ENCODE assay signal across 16 cellular contexts in the genomic region with DNA sequence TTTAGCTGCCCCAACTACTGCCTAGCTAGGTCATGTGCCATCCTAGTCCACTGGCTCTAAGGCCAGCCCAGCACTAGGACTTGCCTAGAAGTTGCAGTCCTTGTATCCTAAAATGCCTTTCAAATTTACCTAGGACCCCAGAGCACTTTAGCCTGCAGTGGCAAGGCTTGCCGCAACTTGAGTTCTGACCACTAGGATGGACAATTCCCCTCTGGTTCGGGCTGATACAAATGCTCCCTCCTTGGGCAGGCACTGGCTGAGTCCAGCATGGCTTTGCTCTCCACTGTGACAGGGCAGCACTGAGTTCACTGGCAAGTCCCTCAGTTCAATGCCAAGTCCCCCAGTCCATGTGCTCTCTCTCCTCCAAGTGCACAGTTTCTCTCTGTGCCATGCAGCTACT. TPM values are rescaled to one million over a fixed set of nuclear protein-coding genes. Genes with fewer than 3 reads are reported as not detected.
DNase-seq lines count a peak whose midpoint lies in the region; ATAC-seq and TF ChIP-seq lines count a peak whose summit lies in the region.
"Had no signal": no experiment of that assay in that cellular context is flagged by ENCODE, and none has a peak within 500 bp of the region (broad histone marks: within the 10 kb centered on the region; RNA-seq: fewer than 3 reads in every experiment).

No MANE protein-coding gene starts in this region.

- H3K79me2 ChIP-seq in trophoblast cell (ENCODE audit: control insufficient read depth, insufficient read depth, low read length, poor library complexity): no peaks in the 10 kb centered on the region

- no peak for TF ChIP-seq POLR2A in IMR-90 (IDR thresholded peaks at IDR 0.05; ENCODE audit: low read depth, low read length)

- no peak for TF ChIP-seq RAD21 in IMR-90 (IDR thresholded peaks at IDR 0.05; ENCODE audit: low read length)

- no peak overlapping the region for H2BK15ac ChIP-seq in IMR-90 (ENCODE audit: low read depth, low read length)

- no peak overlapping the region for H3K18ac ChIP-seq in IMR-90 (ENCODE audit: low read depth, low read length)
- H3K18ac ChIP-seq in trophoblast cell (ENCODE audit: low read length): no peak overlapping the region

- H3K36me3 ChIP-seq in IMR-90 (ENCODE audit: control insufficient read depth, insufficient read depth, low read length) (no peaks in the 10 kb centered on the region), endodermal cell (ENCODE audit: control insufficient read depth, insufficient read depth, low read length) (no peaks in the 10 kb centered on the region), trophoblast cell (ENCODE audit: control insufficient read depth in 1 of 2, insufficient read depth in 2 of 2, low read length in 2 of 2) (no peaks in the 10 kb centered on the region)
- no peaks in the 10 kb centered on the region for H3K36me3 ChIP-seq in CD8-positive, alpha-beta T cell (ENCODE audit: insufficient read depth, low read length)

- H3K9me3 Mint-ChIP-seq in endodermal cell: peaks cover 1% of the 10 kb centered on the region
- H3K9me3 Mint-ChIP-seq in CD8-positive, alpha-beta T cell: peaks cover 6% of the 10 kb centered on the region

- no peak overlapping the region for H3K4ac ChIP-seq in IMR-90 (ENCODE audit: low read depth, low read length)
- H3K4ac ChIP-seq in trophoblast cell (ENCODE audit: low read depth, low read length): no peak overlapping the region

- no peak overlapping the region for H3K4me3 Mint-ChIP-seq in endodermal cell
- no peak overlapping the region for H3K4me3 Mint-ChIP-seq in CD8-positive, alpha-beta T cell
- H3K4me3 Mint-ChIP-seq: CD4-positive, CD25-positive, alpha-beta regulatory T cell had no signal

- H4K91ac ChIP-seq in IMR-90 (ENCODE audit: insufficient read depth, low read depth, low read length) (no peak overlapping the region), trophoblast cell (ENCODE audit: low read depth, low read length) (peak overlapping the region; percentile 1)

- H3K9ac ChIP-seq in IMR-90 (ENCODE audit: low read depth, low read length): no peak overlapping the region
- no peak overlapping the region for H3K9ac ChIP-seq in endodermal cell (ENCODE audit: extremely low read depth, low read length, poor library complexity, severe bottlenecking)
- no peak overlapping the region for H3K9ac ChIP-seq in trophoblast cell (ENCODE audit: low read length)

- no peak overlapping the region for H3K56ac ChIP-seq in IMR-90 (ENCODE audit: extremely low read depth, insufficient read depth, low read length)

- no peak overlapping the region for H2AK9ac ChIP-seq in IMR-90 (replicated peaks; ENCODE audit: low read depth, low read length, poor library complexity)

- no peak overlapping the region for H3K4me3 ChIP-seq in IMR-90 (ENCODE audit: insufficient read depth, low read depth, low read length)
- no peak overlapping the region for H3K4me3 ChIP-seq in endodermal cell (ENCODE audit: low read length)
- no peak overlapping the region for H3K4me3 ChIP-seq in trophoblast cell (ENCODE audit: low read depth, low read length)
- H3K4me3 ChIP-seq in CD8-positive, alpha-beta T cell (ENCODE audit: low read depth, low read length): no peak overlapping the region

- H2AK5ac ChIP-seq in IMR-90 (ENCODE audit: low read depth, low read length) (no peak overlapping the region), trophoblast cell (ENCODE audit: low read length) (no peak overlapping the region)

- dilution Hi-C loops in IMR-90 (cut with HindIII; ENCODE audit: low sequenced_read_pairs, unreplicated experiment): no loop called here

- H3K27me3 ChIP-seq in IMR-90 (ENCODE audit: control insufficient read depth, insufficient read depth, low read length): no peaks in the 10 kb centered on the region
- H3K27me3 ChIP-seq in endodermal cell (ENCODE audit: control insufficient read depth, insufficient read depth, low read length, poor library complexity, severe bottlenecking): no peaks in the 10 kb centered on the region
- no peaks in the 10 kb centered on the region for H3K27me3 ChIP-seq in trophoblast cell (ENCODE audit: insufficient read depth, low read length)
- no peaks in the 10 kb centered on the region for H3K27me3 ChIP-seq in CD8-positive, alpha-beta T cell (ENCODE audit: insufficient read depth, low read length)

- H3K27ac Mint-ChIP-seq in endodermal cell: no peak overlapping the region
- no peak overlapping the region for H3K27ac Mint-ChIP-seq in CD8-positive, alpha-beta T cell
- H3K27ac Mint-ChIP-seq: CD4-positive, CD25-positive, alpha-beta regulatory T cell had no signal

- TF ChIP-seq CTCF in IMR-90 (conservative IDR thresholded peaks at IDR 0.05; ENCODE audit: low read depth, low read length): no peak
- TF ChIP-seq CTCF in endodermal cell (conservative IDR thresholded peaks at IDR 0.05): peak; percentile 62
- no peak for TF ChIP-seq CTCF in CD8-positive, alpha-beta T cell (IDR thresholded peaks at IDR 0.05)

- no peaks in the 10 kb centered on the region for H3K36me3 Mint-ChIP-seq in endodermal cell (ENCODE audit: low read depth)
- no peaks in the 10 kb centered on the region for H3K36me3 Mint-ChIP-seq in CD8-positive, alpha-beta T cell
- H3K36me3 Mint-ChIP-seq: CD4-positive, CD25-positive, alpha-beta regulatory T cell had no signal

- H3K27ac ChIP-seq in IMR-90 (ENCODE audit: insufficient read depth, low read length): no peak overlapping the region
- no peak overlapping the region for H3K27ac ChIP-seq in endodermal cell (ENCODE audit: low read depth, low read length)
- no peak overlapping the region for H3K27ac ChIP-seq in trophoblast cell (ENCODE audit: low read depth, low read length)
- no peak overlapping the region for H3K27ac ChIP-seq in CD8-positive, alpha-beta T cell (ENCODE audit: low read depth, low read length)

- H2BK5ac ChIP-seq in IMR-90 (ENCODE audit: low read depth, low read length, poor library complexity, severe bottlenecking) (no peak overlapping the region), trophoblast cell (ENCODE audit: low read depth, low read length, poor library complexity) (no peak overlapping the region)

- no peaks in the 10 kb centered on the region for H4K20me1 ChIP-seq in IMR-90 (ENCODE audit: insufficient read depth, low read length)

- H3K27me3 Mint-ChIP-seq in endodermal cell (ENCODE audit: insufficient read depth): no peaks in the 10 kb centered on the region
- H3K27me3 Mint-ChIP-seq in CD8-positive, alpha-beta T cell (ENCODE audit: low read depth): no peaks in the 10 kb centered on the region

- H3K14ac ChIP-seq in IMR-90 (replicated peaks; ENCODE audit: low read depth, low read length) (no peak overlapping the region), trophoblast cell (ENCODE audit: low read length) (no peak overlapping the region)

- CTCF ChIA-PET in IMR-90 (lab: Yijun Ruan, JAX): no interaction called here
- CTCF ChIA-PET in CD8-positive, alpha-beta T cell (lab: Charles Lee): no interaction called here

- POLR2A ChIA-PET in IMR-90 (lab: Charles Lee; ENCODE audit: unreplicated experiment): no interaction called here
- POLR2A ChIA-PET in CD8-positive, alpha-beta T cell (lab: Charles Lee): no interaction called here

- H3K4me1 Mint-ChIP-seq in endodermal cell: peaks cover 7% of the 10 kb centered on the region
- no peaks in the 10 kb centered on the region for H3K4me1 Mint-ChIP-seq in CD8-positive, alpha-beta T cell (ENCODE audit: low read depth)
- H3K4me1 Mint-ChIP-seq: CD4-positive, CD25-positive, alpha-beta regulatory T cell had no signal

- H3K4me2 ChIP-seq in IMR-90 (ENCODE audit: low read depth, low read length) (no peak overlapping the region), trophoblast cell (ENCODE audit: low read length) (no peak overlapping the region)

- no peak overlapping the region for H3K23ac ChIP-seq in IMR-90 (ENCODE audit: low read depth, low read length)
- no peak overlapping the region for H3K23ac ChIP-seq in trophoblast cell (ENCODE audit: low read length)

- WGBS in IMR-90 (ENCODE audit: extremely low coverage in 2 of 2, insufficient read length in 1 of 2), 2 experiments: 63% methylated on average over 2 of the region's 2 CpGs; no CpG with 5 or more reads in 1 of the 2 experiments
- WGBS in endodermal cell (ENCODE audit: insufficient coverage in 1 of 2, insufficient read length in 1 of 2), 2 experiments: 89 to 100% methylated on average over 2 of the region's 2 CpGs
- WGBS in trophoblast cell (ENCODE audit: extremely low coverage, insufficient coverage, insufficient read length): no CpG with 5 or more reads among the region's 2 CpGs

- ATAC-seq in IMR-90 (ENCODE audit: low read depth) (no peak; the same call in 1 of the 2 replicates), GM21529 (IDR thresholded peaks at IDR 0.05; ENCODE audit: unreplicated experiment) (no peak)
- no peak for ATAC-seq in CD8-positive, alpha-beta T cell

- H2BK120ac ChIP-seq in IMR-90 (ENCODE audit: low read depth, low read length) (no peak overlapping the region), trophoblast cell (ENCODE audit: insufficient read depth, low read length, poor library complexity) (no peak overlapping the region)

- DNase-seq in ELR (ENCODE audit: low read depth) (peak; percentile 12), IMR-90 (no peak), endodermal cell (peak; percentile 77), trophoblast cell (no peak), dedifferentiated amniotic fluid mesenchymal stem cell (ENCODE audit: extremely low spot score) (no peak)
- DNase-seq in CD8-positive, alpha-beta T cell: no peak
- DNase-seq: Calu3; CD4-positive, CD25-positive, alpha-beta regulatory T cell; GOT3; Karpas-422; MM.1S; NCI-H1105 treated with DMSO at 0.1 percent for 48 hours; NCI-H187 treated with DMSO at 0.1 percent for 48 hours; NCI-H82; SHP77 treated with DMSO at 0.1 percent for 48 hours had no signal

- H3K9me3 ChIP-seq in IMR-90 (ENCODE audit: control insufficient read depth, insufficient read depth, low read length) (no peaks in the 10 kb centered on the region), endodermal cell (ENCODE audit: control insufficient read depth, low read length) (no peaks in the 10 kb centered on the region), trophoblast cell (ENCODE audit: insufficient read depth, low read depth, low read length) (no peaks in the 10 kb centered on the region)
- H3K9me3 ChIP-seq in CD8-positive, alpha-beta T cell (ENCODE audit: low read length): no peaks in the 10 kb centered on the region

- H4K12ac ChIP-seq in trophoblast cell (ENCODE audit: low read depth, low read length): no peak overlapping the region

- no peak overlapping the region for H2BK20ac ChIP-seq in IMR-90 (ENCODE audit: low read depth, low read length)

- no TSS peak for BruUV-seq in IMR-90 (replicated peaks; lab: Mats Ljungman, UMichigan)

- intact Hi-C loops in IMR-90 (cut with micrococcal nuclease): no loop called here
- intact Hi-C loops in CD8-positive, alpha-beta T cell (cut with DNase I, micrococcal nuclease): no loop called here

- H2AFZ ChIP-seq in IMR-90 (replicated peaks; ENCODE audit: low read length, poor library complexity): peak overlapping the region; percentile 51
- H2AFZ ChIP-seq in trophoblast cell (ENCODE audit: insufficient read depth, low read length, poor library complexity): no peak overlapping the region

- H3K79me1 ChIP-seq in IMR-90 (ENCODE audit: low read depth in 1 of 2, low read length in 2 of 2): no peaks in the 10 kb centered on the region
- peaks cover 5% of the 10 kb centered on the region for H3K79me1 ChIP-seq in trophoblast cell (ENCODE audit: low read length)

- H3K4me1 ChIP-seq in IMR-90 (ENCODE audit: control insufficient read depth, insufficient read depth, low read length) (no peaks in the 10 kb centered on the region), endodermal cell (ENCODE audit: control insufficient read depth, insufficient read depth, low read length) (peaks cover 7% of the 10 kb centered on the region), trophoblast cell (ENCODE audit: control insufficient read depth in 1 of 2, insufficient read depth in 2 of 2, low read length in 2 of 2) (peaks cover 0 to 10% of the 10 kb centered on the region in 2 experiments)
- no peaks in the 10 kb centered on the region for H3K4me1 ChIP-seq in CD8-positive, alpha-beta T cell (ENCODE audit: insufficient read depth, low read length)

- H2BK12ac ChIP-seq in trophoblast cell (ENCODE audit: low read length): peak overlapping the region; percentile 42

- in situ Hi-C loops in IMR-90 (cut with MboI; ENCODE audit: low sequenced_read_pairs): no loop called here

- no peak overlapping the region for H4K5ac ChIP-seq in IMR-90 (ENCODE audit: low read depth, low read length)

- no peak overlapping the region for H4K8ac ChIP-seq in IMR-90 (ENCODE audit: low read depth in 2 of 2, low read length in 2 of 2)
- no peak overlapping the region for H4K8ac ChIP-seq in trophoblast cell (ENCODE audit: low read depth, low read length)

- no peaks in the 10 kb centered on the region for H3K9me1 ChIP-seq in IMR-90 (ENCODE audit: insufficient read depth, low read length)

RNA-seq across cellular contexts. Expression of gene TMEM219, which starts 9.9 kb away (rescaled TPM):
- total RNA-seq in IMR-90 (2012; rRNA removed) (44.2 and 47.0 TPM in 2 replicates), endodermal cell (100 to 1,000 TPM; 122 to 136 TPM)
- 94.3 and 95.3 TPM in 2 replicates for polyA plus RNA-seq in IMR-90 (2012; rRNA removed)
- polyA plus RNA-seq in IMR-90 (2012; cell fraction: cytosol; rRNA removed): 99.2 and 135 TPM in 2 replicates
- polyA plus RNA-seq in IMR-90 (2012; cell fraction: nucleus; rRNA removed; ENCODE audit: low replicate concordance): 191 TPM in 2 replicates
- polyA plus RNA-seq in endodermal cell (2013, experiment 1 of 2): 128 TPM
- polyA plus RNA-seq in endodermal cell (2013, experiment 2 of 2): 112 TPM
- 69.5 and 73.2 TPM in 2 replicates for polyA plus RNA-seq in trophoblast cell (2013)
- 10 to 100 TPM; 41.5 to 50.2 TPM for total RNA-seq in CD8-positive, alpha-beta T cell

RNA-seq across cellular contexts. Expression of gene TAOK2, which starts 21.7 kb away (rescaled TPM):
- total RNA-seq in IMR-90 (2012; rRNA removed): 31.7 and 32.8 TPM in 2 replicates
- polyA plus RNA-seq in IMR-90 (2012; rRNA removed): 23.0 and 26.4 TPM in 2 replicates
- polyA plus RNA-seq in IMR-90 (2012; cell fraction: cytosol; rRNA removed): 19.4 and 23.3 TPM in 2 replicates
- 59.5 and 117 TPM in 2 replicates for polyA plus RNA-seq in IMR-90 (2012; cell fraction: nucleus; rRNA removed; ENCODE audit: low replicate concordance)
- total RNA-seq in endodermal cell: 10 to 100 TPM; 44.6 to 50.2 TPM
- polyA plus RNA-seq in endodermal cell (2013, experiment 1 of 2): 42.3 TPM
- 39.7 TPM for polyA plus RNA-seq in endodermal cell (2013, experiment 2 of 2)
- polyA plus RNA-seq in trophoblast cell (2013): 29.9 and 31.4 TPM in 2 replicates
- total RNA-seq in CD8-positive, alpha-beta T cell: 10 to 100 TPM; 12.2 to 12.8 TPM

RNA-seq across cellular contexts. Expression of gene KCTD13, which starts 25.9 kb away (rescaled TPM):
- total RNA-seq in IMR-90 (2012; rRNA removed) (3.1 and 4.1 TPM in 2 replicates), endodermal cell (10 to 100 TPM; 21.5 to 27.5 TPM)
- polyA plus RNA-seq in IMR-90 (2012; rRNA removed): 20.7 and 22.2 TPM in 2 replicates
- polyA plus RNA-seq in IMR-90 (2012; cell fraction: cytosol; rRNA removed): 19.7 and 25.2 TPM in 2 replicates
- polyA plus RNA-seq in IMR-90 (2012; cell fraction: nucleus; rRNA removed; ENCODE audit: low replicate concordance): 81.0 and 169 TPM in 2 replicates
- polyA plus RNA-seq in endodermal cell (2013, experiment 1 of 2): 23.0 TPM
- polyA plus RNA-seq in endodermal cell (2013, experiment 2 of 2): 20.2 TPM
- 31.1 and 33.4 TPM in 2 replicates for polyA plus RNA-seq in trophoblast cell (2013)
- 10 to 100 TPM; 39.7 to 41.6 TPM for total RNA-seq in CD8-positive, alpha-beta T cell

RNA-seq across cellular contexts. Expression of gene HIRIP3, which starts 43.5 kb away (rescaled TPM):
- total RNA-seq in IMR-90 (2012; rRNA removed): 5.0 and 5.8 TPM in 2 replicates
- polyA plus RNA-seq in IMR-90 (2012; rRNA removed): 10.5 and 13.7 TPM in 2 replicates
- 10.9 and 18.2 TPM in 2 replicates for polyA plus RNA-seq in IMR-90 (2012; cell fraction: cytosol; rRNA removed)
- polyA plus RNA-seq in IMR-90 (2012; cell fraction: nucleus; rRNA removed; ENCODE audit: low replicate concordance): 4.6 and 5.7 TPM in 2 replicates
- 10 to 100 TPM in 1 of 2 donors, 1 to 10 TPM in 1; 9.4 to 13.9 TPM for total RNA-seq in endodermal cell
- 23.1 TPM for polyA plus RNA-seq in endodermal cell (2013, experiment 1 of 2)
- polyA plus RNA-seq in endodermal cell (2013, experiment 2 of 2): 23.0 TPM
- polyA plus RNA-seq in trophoblast cell (2013): 8.1 and 9.7 TPM in 2 replicates
- total RNA-seq in CD8-positive, alpha-beta T cell: 10 to 100 TPM; 10.3 to 10.5 TPM

RNA-seq across cellular contexts. Expression of gene INO80E, which starts 44.1 kb away (rescaled TPM):
- total RNA-seq in IMR-90 (2012; rRNA removed) (42.1 and 42.8 TPM in 2 replicates), endodermal cell (10 to 100 TPM; 77.4 to 80.1 TPM)
- polyA plus RNA-seq in IMR-90 (2012; rRNA removed): 40.9 and 46.5 TPM in 2 replicates
- polyA plus RNA-seq in IMR-90 (2012; cell fraction: cytosol; rRNA removed): 45.5 and 51.0 TPM in 2 replicates
- polyA plus RNA-seq in IMR-90 (2012; cell fraction: nucleus; rRNA removed; ENCODE audit: low replicate concordance): 91.7 and 205 TPM in 2 replicates
- polyA plus RNA-seq in endodermal cell (2013, experiment 1 of 2): 74.7 TPM
- 86.3 TPM for polyA plus RNA-seq in endodermal cell (2013, experiment 2 of 2)
- 47.0 and 48.1 TPM in 2 replicates for polyA plus RNA-seq in trophoblast cell (2013)
- 10 to 100 TPM; 49.8 to 59.4 TPM for total RNA-seq in CD8-positive, alpha-beta T cell

Comparison
In these comparisons a context has a peak if more than half of its experiments do, and no peak if none do; other contexts are left out.
1. DNase-seq: peak in ELR (single experiment) and endodermal cell (single experiment); none in IMR-90 (single experiment), trophoblast cell (0 of 2), CD8-positive, alpha-beta T cell (0 of 7) and dedifferentiated amniotic fluid mesenchymal stem cell (single experiment).